30 cellular contexts compared by ENCODE assay signal in genomic region chr6:106572875-106573575, GRCh38. TPM values are rescaled to one million over a fixed set of nuclear protein-coding genes. Genes with fewer than 3 reads are reported as not detected.
DNase-seq lines count a peak whose midpoint lies in the region; ATAC-seq and TF ChIP-seq lines count a peak whose summit lies in the region.
"Had no signal": no experiment of that assay in that cellular context is flagged by ENCODE, and none has a peak within 500 bp of the region (broad histone marks: within the 10 kb centered on the region; RNA-seq: fewer than 3 reads in every experiment).

No MANE protein-coding gene starts in this region.

- H3K9me3 Mint-ChIP-seq in naive thymus-derived CD8-positive, alpha-beta T cell, result no peaks in the 10 kb centered on the region
- H3K9me3 Mint-ChIP-seq: activated CD4-positive, alpha-beta memory T cell treated with anti-CD3 and anti-CD28 coated beads for 36 hours; nephron progenitor cell had no signal

- POLR2A ChIA-PET in naive thymus-derived CD8-positive, alpha-beta T cell (lab: Charles Lee), result interaction anchor here (0.6 kb wide), 1 partner anchor 1084 kb away, joined by 3 read pairs; no protein-coding TSS in a partner anchor

- peak; percentile 58 for DNase-seq in CD1c-positive myeloid dendritic cell (ENCODE audit: extremely low spot score)
- peak in 1 of 2 experiments; percentile 53 for DNase-seq in HL-60 (ENCODE audit: low read depth in 1 of 2, low spot score in 1 of 2)
- no peak for DNase-seq in naive thymus-derived CD8-positive, alpha-beta T cell
- DNase-seq in right atrium auricular region (ENCODE audit: low spot score), result no peak
- no peak for DNase-seq in BE2C
- no peak for DNase-seq in activated CD8-positive, alpha-beta memory T cell treated with anti-CD3 and anti-CD28 coated beads, Interleukin-2, amount 50 U/mL, for 48 hours
- DNase-seq: activated CD4-positive, alpha-beta memory T cell treated with anti-CD3 and anti-CD28 coated beads for 36 hours; activated gamma-delta T cell treated with Interleukin-2 at 50 U/mL for 16 hours; amniotic stem cell; DMS79; HCEC 1CT; heart left ventricle; left ventricle myocardium superior; midbrain; NCI-H1048; NCI-H187 treated with DMSO at 0.1 percent for 48 hours; NCI-H226; NCI-H748 treated with DMSO at 0.1 percent for 48 hours; nephron progenitor cell; PC-3; psoas muscle; Right ventricle myocardium superior; stimulated activated naive CD8-positive, alpha-beta T cell treated with anti-CD3 and anti-CD28 coated beads, Interleukin-15, Interleukin-2, amounts not matched to agents 100 U/mL and 50 U/mL, for 24 hours; T-helper 2 cell had no signal

- no peak for ATAC-seq in naive thymus-derived CD8-positive, alpha-beta T cell
- no peak for ATAC-seq in HG02981 (IDR thresholded peaks at IDR 0.05; ENCODE audit: unreplicated experiment)
- ATAC-seq: heart left ventricle; K562; left ventricle myocardium superior; PC-3; psoas muscle; stimulated activated naive CD8-positive, alpha-beta T cell treated with anti-CD3 and anti-CD28 coated beads, Interleukin-15, Interleukin-2, amounts not matched to agents 100 U/mL and 50 U/mL, for 24 hours had no signal

- H3K27me3 ChIP-seq in HL-60 (ENCODE audit: insufficient read depth, poor library complexity, severe bottlenecking) (no peaks in the 10 kb centered on the region), right atrium auricular region (no peaks in the 10 kb centered on the region), BE2C (no peaks in the 10 kb centered on the region)
- H3K27me3 ChIP-seq: breast epithelium, heart left ventricle had no signal

- H3K36me3 Mint-ChIP-seq in naive thymus-derived CD8-positive, alpha-beta T cell, result peaks cover 0 to 53% (median 4%) of the 10 kb centered on the region in 3 donors

- TF ChIP-seq CTCF in HL-60 (IDR thresholded peaks at IDR 0.05; ENCODE audit: insufficient read depth, low read length) (no peak), VCaP (conservative IDR thresholded peaks at IDR 0.05) (no peak), right atrium auricular region (IDR thresholded peaks at IDR 0.05) (no peak), BE2C (IDR thresholded peaks at IDR 0.05; ENCODE audit: low read depth, low read length) (no peak)

- no peaks in the 10 kb centered on the region for H3K27me3 Mint-ChIP-seq in naive thymus-derived CD8-positive, alpha-beta T cell
- H3K27me3 Mint-ChIP-seq: activated CD4-positive, alpha-beta memory T cell treated with anti-CD3 and anti-CD28 coated beads for 36 hours had no signal

- H3K27ac ChIP-seq in HL-60 (replicated peaks), result peak overlapping the region; percentile 27
- H3K27ac ChIP-seq in VCaP, result peak overlapping the region; percentile 68
- H3K27ac ChIP-seq in right atrium auricular region, result no peak overlapping the region
- H3K27ac ChIP-seq: breast epithelium, coronary artery, psoas muscle had no signal

- H3K4me1 Mint-ChIP-seq in naive thymus-derived CD8-positive, alpha-beta T cell, result peaks cover 0 to 2% (median under 1%) of the 10 kb centered on the region in 4 donors

- no peak overlapping the region for H3K4me3 Mint-ChIP-seq in naive thymus-derived CD8-positive, alpha-beta T cell
- H3K4me3 Mint-ChIP-seq: activated CD4-positive, alpha-beta memory T cell treated with anti-CD3 and anti-CD28 coated beads for 36 hours; nephron progenitor cell had no signal

- H3K9me3 ChIP-seq in right atrium auricular region (no peaks in the 10 kb centered on the region), BE2C (no peaks in the 10 kb centered on the region)
- H3K9me3 ChIP-seq: breast epithelium, heart left ventricle, psoas muscle had no signal

- H3K36me3 ChIP-seq in right atrium auricular region, result peaks cover 6% of the 10 kb centered on the region
- H3K36me3 ChIP-seq in BE2C, result peaks cover 5% of the 10 kb centered on the region
- H3K36me3 ChIP-seq: breast epithelium had no signal

- H3K4me1 ChIP-seq in right atrium auricular region (no peaks in the 10 kb centered on the region), BE2C (no peaks in the 10 kb centered on the region)
- H3K4me1 ChIP-seq: breast epithelium, psoas muscle had no signal

- H3K4me3 ChIP-seq in HL-60 (replicated peaks; ENCODE audit: insufficient read depth, low read length), result no peak overlapping the region
- no peak overlapping the region for H3K4me3 ChIP-seq in right atrium auricular region
- H3K4me3 ChIP-seq in BE2C (ENCODE audit: low read depth, low read length), result no peak overlapping the region
- H3K4me3 ChIP-seq: breast epithelium, coronary artery, heart left ventricle, K562, psoas muscle, smooth muscle cell had no signal

- H3K27ac Mint-ChIP-seq in naive thymus-derived CD8-positive, alpha-beta T cell, result peak overlapping the region in 9 of 10 donors; percentile 6 to 79 (median 66)
- H3K27ac Mint-ChIP-seq: activated CD4-positive, alpha-beta memory T cell treated with anti-CD3 and anti-CD28 coated beads for 36 hours had no signal

RNA-seq across cellular contexts. Expression of gene RTN4IP1, which starts 56.3 kb away (rescaled TPM):
- 1 to 10 TPM; 8.8 to 9.8 TPM for total RNA-seq in naive thymus-derived CD8-positive, alpha-beta T cell
- 1 to 10 TPM; 4.4 to 7.8 (median 6.0) TPM for polyA plus RNA-seq in naive thymus-derived CD8-positive, alpha-beta T cell
- total RNA-seq in right atrium auricular region, result 10 to 100 TPM in 1 of 2 donors, 1 to 10 TPM in 1; 5.8 to 11.9 TPM
- 15.5 TPM for polyA plus RNA-seq in BE2C (2012; ENCODE audit: insufficient read depth, insufficient read length, low read depth)

RNA-seq across cellular contexts. Expression of gene QRSL1, which starts 56.4 kb away (rescaled TPM):
- total RNA-seq in naive thymus-derived CD8-positive, alpha-beta T cell, result 10 to 100 TPM; 17.2 to 19.8 TPM
- 10 to 100 TPM; 11.4 to 11.6 (median 11.6) TPM for polyA plus RNA-seq in naive thymus-derived CD8-positive, alpha-beta T cell
- 10 to 100 TPM in 1 of 2 donors, 1 to 10 TPM in 1; 7.0 to 17.1 TPM for total RNA-seq in right atrium auricular region
- 11.9 TPM for polyA plus RNA-seq in BE2C (2012; ENCODE audit: insufficient read depth, insufficient read length, low read depth)

Comparison
In these comparisons a context has a peak if more than half of its experiments do, and no peak if none do; other contexts are left out.
1. H3K27ac ChIP-seq: peak in HL-60 (single experiment) and VCaP (single experiment); none in right atrium auricular region (0 of 2).